Comparison of ENCODE assay signal across 1 cellular context in genomic region chr17:21249911-21250703, GRCh38.
TF ChIP-seq lines count a peak whose summit lies in the region.

No MANE protein-coding gene starts in this region.

TF ChIP-seq in SK-N-SH treated with all-trans-retinoic acid at 6 μM for 48 hours, 23 proteins besides CTCF, POLR2A, EP300 and RAD21 (continued from another document):
- TF ChIP-seq, protein P1, sequence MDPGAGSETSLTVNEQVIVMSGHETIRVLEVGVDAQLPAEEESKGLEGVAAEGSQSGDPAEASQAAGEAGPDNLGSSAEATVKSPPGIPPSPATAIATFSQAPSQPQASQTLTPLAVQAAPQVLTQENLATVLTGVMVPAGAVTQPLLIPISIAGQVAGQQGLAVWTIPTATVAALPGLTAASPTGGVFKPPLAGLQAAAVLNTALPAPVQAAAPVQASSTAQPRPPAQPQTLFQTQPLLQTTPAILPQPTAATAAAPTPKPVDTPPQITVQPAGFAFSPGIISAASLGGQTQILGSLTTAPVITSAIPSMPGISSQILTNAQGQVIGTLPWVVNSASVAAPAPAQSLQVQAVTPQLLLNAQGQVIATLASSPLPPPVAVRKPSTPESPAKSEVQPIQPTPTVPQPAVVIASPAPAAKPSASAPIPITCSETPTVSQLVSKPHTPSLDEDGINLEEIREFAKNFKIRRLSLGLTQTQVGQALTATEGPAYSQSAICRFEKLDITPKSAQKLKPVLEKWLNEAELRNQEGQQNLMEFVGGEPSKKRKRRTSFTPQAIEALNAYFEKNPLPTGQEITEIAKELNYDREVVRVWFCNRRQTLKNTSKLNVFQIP (CRISPR knock-in tag; IDR thresholded peaks at IDR 0.05; ENCODE audit: borderline replicate concordance, low read depth), result no peak
- no peak for TF ChIP-seq SNAI2 (CRISPR knock-in tag; IDR thresholded peaks at IDR 0.05)
- TF ChIP-seq GLIS3 (CRISPR knock-in tag; IDR thresholded peaks at IDR 0.05), result no peak
TF ChIP-seq in SK-N-SH treated with all-trans-retinoic acid at 6 μM for 48 hours: peak in this region for 0.
